Comparison of ENCODE assay signal across 12 cellular contexts in the genomic region with DNA sequence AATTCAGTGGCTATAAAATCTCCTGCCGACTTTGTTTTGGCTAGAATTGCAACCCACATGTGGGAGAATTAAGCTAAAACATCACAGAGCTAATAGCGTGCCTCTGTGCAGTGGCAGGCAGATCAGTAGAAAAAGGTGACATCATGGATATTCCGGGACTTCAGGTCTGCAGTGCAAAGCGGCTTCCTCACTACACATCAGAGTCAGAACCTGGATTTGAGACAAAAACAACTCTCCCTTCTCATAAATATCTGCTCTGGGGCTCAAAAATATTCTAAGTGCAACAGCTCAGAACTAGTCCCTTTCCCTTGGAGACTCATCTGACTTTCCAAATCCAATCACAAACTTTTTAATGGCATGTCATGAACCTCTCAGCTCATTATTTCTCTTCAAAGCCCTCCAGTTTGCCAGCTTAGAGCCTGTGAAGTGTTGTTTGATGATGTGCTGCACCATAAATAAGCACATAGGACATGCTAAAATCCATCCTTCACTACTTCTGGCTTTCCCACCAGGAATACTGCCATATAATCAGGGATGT.
DNase-seq lines count a peak whose midpoint lies in the region; ATAC-seq and TF ChIP-seq lines count a peak whose summit lies in the region.
"Had no signal": no experiment of that assay in that cellular context is flagged by ENCODE, and none has a peak within 500 bp of the region (broad histone marks: within the 10 kb centered on the region; RNA-seq: fewer than 3 reads in every experiment).

No MANE protein-coding gene starts in this region.

- H3K27ac Mint-ChIP-seq in T-helper 1 cell treated with Interleukin-12 subunit alpha and Interleukin-12 subunit beta and Interleukin-4 antibody, amounts not matched to agents 30 μg/mL and 1 μg/mL, for 36 hours, result peak overlapping the region; percentile 21
- H3K27ac Mint-ChIP-seq in nephron progenitor cell, result peak overlapping the region; percentile 4
- H3K27ac Mint-ChIP-seq in activated CD8-positive, alpha-beta T cell treated with anti-CD3 and anti-CD28 coated beads, Interleukin-2, amount 10 ng/mL, durations not matched to agents 7 days and 5 days, result no peak overlapping the region
- H3K27ac Mint-ChIP-seq: stimulated activated naive B cell treated with anti-CD40 and anti-IgM and Interleukin-4, amounts not matched to agents 10 μg/mL and 1 μg/mL and 100 μg/mL, for 72 hours; WTC11 had no signal

- no peak overlapping the region for H3K4me3 ChIP-seq in foreskin fibroblast (ENCODE audit: low read depth in 1 of 2, low read length in 2 of 2)

- peaks cover 16% of the 10 kb centered on the region for H3K4me1 Mint-ChIP-seq in T-helper 1 cell treated with Interleukin-12 subunit alpha and Interleukin-12 subunit beta and Interleukin-4 antibody, amounts not matched to agents 30 μg/mL and 1 μg/mL, for 36 hours (ENCODE audit: low read depth)
- peaks cover 59% of the 10 kb centered on the region for H3K4me1 Mint-ChIP-seq in nephron progenitor cell
- H3K4me1 Mint-ChIP-seq in activated CD8-positive, alpha-beta T cell treated with anti-CD3 and anti-CD28 coated beads, Interleukin-2, amount 10 ng/mL, durations not matched to agents 7 days and 5 days (ENCODE audit: low read depth), result peaks cover 17% of the 10 kb centered on the region

- H3K27me3 Mint-ChIP-seq in T-helper 1 cell treated with Interleukin-12 subunit alpha and Interleukin-12 subunit beta and Interleukin-4 antibody, amounts not matched to agents 30 μg/mL and 1 μg/mL, for 36 hours (ENCODE audit: low read depth), result peaks cover 13% of the 10 kb centered on the region
- H3K27me3 Mint-ChIP-seq in nephron progenitor cell (ENCODE audit: low read depth, poor library complexity), result no peaks in the 10 kb centered on the region
- peaks cover 9% of the 10 kb centered on the region for H3K27me3 Mint-ChIP-seq in activated CD8-positive, alpha-beta T cell treated with anti-CD3 and anti-CD28 coated beads, Interleukin-2, amount 10 ng/mL, durations not matched to agents 7 days and 5 days (ENCODE audit: low read depth)
- H3K27me3 Mint-ChIP-seq: stimulated activated naive B cell treated with anti-CD40 and anti-IgM and Interleukin-4, amounts not matched to agents 10 μg/mL and 1 μg/mL and 100 μg/mL, for 72 hours had no signal

- H3K9me3 Mint-ChIP-seq in T-helper 1 cell treated with Interleukin-12 subunit alpha and Interleukin-12 subunit beta and Interleukin-4 antibody, amounts not matched to agents 30 μg/mL and 1 μg/mL, for 36 hours, result no peaks in the 10 kb centered on the region
- no peaks in the 10 kb centered on the region for H3K9me3 Mint-ChIP-seq in nephron progenitor cell
- H3K9me3 Mint-ChIP-seq in activated CD8-positive, alpha-beta T cell treated with anti-CD3 and anti-CD28 coated beads, Interleukin-2, amount 10 ng/mL, durations not matched to agents 7 days and 5 days (ENCODE audit: insufficient read depth), result no peaks in the 10 kb centered on the region
- H3K9me3 Mint-ChIP-seq: activated T-cell treated with anti-CD3 and anti-CD28 coated beads, Interleukin-2, amount 50 U/mL, for 4 hours; WTC11 had no signal

- no peak for ATAC-seq in activated CD8-positive, alpha-beta T cell treated with anti-CD3 and anti-CD28 coated beads, Interleukin-2, amount 10 ng/mL, durations not matched to agents 7 days and 5 days
- no peak for ATAC-seq in HG03571 (IDR thresholded peaks at IDR 0.05; ENCODE audit: unreplicated experiment)
- ATAC-seq: activated T-cell treated with anti-CD3 and anti-CD28 coated beads, Interleukin-2, amount 50 U/mL, for 4 hours; stimulated activated naive B cell treated with anti-CD40 and anti-IgM and Interleukin-4, amounts not matched to agents 10 μg/mL and 1 μg/mL and 100 μg/mL, for 72 hours; WTC11 had no signal

- no peak overlapping the region for H3K4me3 Mint-ChIP-seq in T-helper 1 cell treated with Interleukin-12 subunit alpha and Interleukin-12 subunit beta and Interleukin-4 antibody, amounts not matched to agents 30 μg/mL and 1 μg/mL, for 36 hours
- peak overlapping the region; percentile 54 for H3K4me3 Mint-ChIP-seq in nephron progenitor cell
- H3K4me3 Mint-ChIP-seq in activated CD8-positive, alpha-beta T cell treated with anti-CD3 and anti-CD28 coated beads, Interleukin-2, amount 10 ng/mL, durations not matched to agents 7 days and 5 days, result no peak overlapping the region
- H3K4me3 Mint-ChIP-seq: activated T-cell treated with anti-CD3 and anti-CD28 coated beads, Interleukin-2, amount 50 U/mL, for 4 hours; stimulated activated naive B cell treated with anti-CD40 and anti-IgM and Interleukin-4, amounts not matched to agents 10 μg/mL and 1 μg/mL and 100 μg/mL, for 72 hours; WTC11 had no signal

- TF ChIP-seq CTCF in foreskin fibroblast (IDR thresholded peaks at IDR 0.05; ENCODE audit: low read depth, low read length), result no peak
- no peak for TF ChIP-seq CTCF in nephron progenitor cell (IDR thresholded peaks at IDR 0.05)

- POLR2A ChIA-PET in activated CD8-positive, alpha-beta T cell treated with anti-CD3 and anti-CD28 coated beads, Interleukin-2, amount 10 ng/mL, durations not matched to agents 7 days and 5 days (lab: Charles Lee), result no interaction called here

- H3K36me3 Mint-ChIP-seq in T-helper 1 cell treated with Interleukin-12 subunit alpha and Interleukin-12 subunit beta and Interleukin-4 antibody, amounts not matched to agents 30 μg/mL and 1 μg/mL, for 36 hours (ENCODE audit: low read depth), result no peaks in the 10 kb centered on the region
- H3K36me3 Mint-ChIP-seq in nephron progenitor cell (ENCODE audit: low read depth), result no peaks in the 10 kb centered on the region
- peaks cover 2% of the 10 kb centered on the region for H3K36me3 Mint-ChIP-seq in activated CD8-positive, alpha-beta T cell treated with anti-CD3 and anti-CD28 coated beads, Interleukin-2, amount 10 ng/mL, durations not matched to agents 7 days and 5 days (ENCODE audit: low read depth)
- H3K36me3 Mint-ChIP-seq: WTC11 had no signal

- DNase-seq in T-helper 1 cell, result no peak
- peak; percentile 66 to 84 for DNase-seq in foreskin fibroblast
- no peak for DNase-seq in nephron progenitor cell
- DNase-seq in activated CD8-positive, alpha-beta T cell treated with anti-CD3 and anti-CD28 coated beads, Interleukin-2, amount 10 ng/mL, durations not matched to agents 7 days and 5 days, result no peak
- no peak for DNase-seq in NK-92 (lab: John Stamatoyannopoulos, UW; ENCODE audit: unreplicated experiment)
- DNase-seq in GOT3 (lab: John Stamatoyannopoulos, UW), result no peak
- DNase-seq: activated T-cell treated with anti-CD3 and anti-CD28 coated beads, Interleukin-2, amount 50 U/mL, for 4 hours; NCI-H510A treated with DMSO at 0.1 percent for 48 hours; stimulated activated naive B cell treated with anti-CD40 and anti-IgM and Interleukin-4, amounts not matched to agents 10 μg/mL and 1 μg/mL and 100 μg/mL, for 72 hours had no signal

- CTCF ChIA-PET in activated CD8-positive, alpha-beta T cell treated with anti-CD3 and anti-CD28 coated beads, Interleukin-2, amount 10 ng/mL, durations not matched to agents 7 days and 5 days (lab: Charles Lee), result interaction anchor here (1.1 to 1.9 kb wide), 3 partner anchors 17 to 143 kb away, joined by 4 read pairs; no protein-coding TSS in a partner anchor

Comparison
In these comparisons a context has a peak if more than half of its experiments do, and no peak if none do; other contexts are left out.
1. DNase-seq: peak in foreskin fibroblast (2 of 2); none in T-helper 1 cell (0 of 5), nephron progenitor cell (single experiment), activated CD8-positive, alpha-beta T cell treated with anti-CD3 and anti-CD28 coated beads, Interleukin-2, amount 10 ng/mL, durations not matched to agents 7 days and 5 days (single experiment), NK-92 (single experiment) and GOT3 (single experiment).